ENCODE assay signal across 8 cellular contexts in genomic region chr14:49853572-49854375, GRCh38. TPM values are rescaled to one million over a fixed set of nuclear protein-coding genes. Genes with fewer than 3 reads are reported as not detected.
DNase-seq lines count a peak whose midpoint lies in the region; ATAC-seq and TF ChIP-seq lines count a peak whose summit lies in the region.

No MANE protein-coding gene starts in this region.

- H3K27ac ChIP-seq in dorsolateral prefrontal cortex: peak overlapping the region in 41 of 59 donors; percentile 3 to 96 (median 92)

- intact Hi-C loops in dorsolateral prefrontal cortex (cut with DNase I): loop anchor here (2.0 to 5.0 kb wide), 4 partner anchors 86 to 379 kb away; partner anchors contain the start of genes DNAAF2 (in 1 of the 2), KLHDC2 (in 1 of the 2) and SOS2 (in 1 of the 2)

- DNase-seq in DMS114 treated with DMSO at 0.1 percent for 48 hours (lab: John Stamatoyannopoulos, UW; ENCODE audit: unreplicated experiment) (peak; percentile 43), NCI-H526 (lab: John Stamatoyannopoulos, UW) (peak; percentile 51 to 88), dorsolateral prefrontal cortex (peak in 9 of 10 donors; percentile 42 to 77 (median 65)), medulla oblongata (ENCODE audit: extremely low spot score) (peak; percentile 71), SKM-1 (lab: John Stamatoyannopoulos, UW; ENCODE audit: unreplicated experiment) (no peak)
- peak; percentile 35 to 59 for DNase-seq in activated CD4-positive, alpha-beta T cell treated with anti-CD3 and anti-CD28 coated beads, Interleukin-2, amount 50 U/mL, for 24 hours (ENCODE audit: low read depth in 1 of 2, low spot score in 1 of 2)
- DNase-seq in stimulated activated CD4-positive, alpha-beta T cell treated with anti-CD3 and anti-CD28 coated beads, TNF-alpha, amount 100 ng/mL, for 1 hour (ENCODE audit: low read depth in 3 of 3, low spot score in 1 of 3): peak; percentile 38 to 52 (median 42)

- peak overlapping the region; percentile 71 to 100 (median 91) for H3K4me3 ChIP-seq in dorsolateral prefrontal cortex

- no peaks in the 10 kb centered on the region for H3K27me3 ChIP-seq in dorsolateral prefrontal cortex

- peak; percentile 47 for ATAC-seq in HG02759 (IDR thresholded peaks at IDR 0.05; ENCODE audit: unreplicated experiment)

- peak; percentile 33 to 74 (median 61) for TF ChIP-seq CTCF in dorsolateral prefrontal cortex (IDR thresholded peaks at IDR 0.05 in 54 of 56, conservative IDR thresholded peaks at IDR 0.05 in 2 of 56; ENCODE audit: low read depth in 1 of 56, partially characterized antibody in 56 of 56)

RNA-seq across cellular contexts. Expression of gene NEMF, which starts 1.2 kb away (rescaled TPM):
- 100 to 1,000 TPM in 116 of 120 experiments, 10 to 100 TPM in 4; 91.8 to 161 (median 124) TPM for total RNA-seq in dorsolateral prefrontal cortex

RNA-seq across cellular contexts. Expression of gene ARF6, which starts 39.1 kb away (rescaled TPM):
- total RNA-seq in dorsolateral prefrontal cortex: 10 to 100 TPM; 16.6 to 28.7 (median 22.5) TPM
